2 cellular contexts compared by ENCODE assay signal in genomic region chr6:157530126-157530525, GRCh38.
TF ChIP-seq lines count a peak whose summit lies in the region.

No MANE protein-coding gene starts in this region.

TF ChIP-seq in HEK293, 187 proteins besides CTCF, POLR2A, EP300 and RAD21 (continues in another document):
- no peak for TF ChIP-seq ZNF580 (tag by site-specific recombination; IDR thresholded peaks at IDR 0.05)
- TF ChIP-seq ZNF521 (tag by site-specific recombination; IDR thresholded peaks at IDR 0.05) = no peak
- TF ChIP-seq ZNF114 (tag by site-specific recombination; IDR thresholded peaks at IDR 0.05) = no peak
- TF ChIP-seq KLF16 (tag by site-specific recombination; IDR thresholded peaks at IDR 0.05) = no peak
- TF ChIP-seq PRDM10 (tag by site-specific recombination; IDR thresholded peaks at IDR 0.05) = peak; percentile 82
- TF ChIP-seq YY1 (tag by site-specific recombination; IDR thresholded peaks at IDR 0.05) = no peak; the same call in 1 of the 2 replicates
- peak; percentile 35; the same call in 1 of the 2 replicates for TF ChIP-seq ZNF335 (tag by site-specific recombination; conservative IDR thresholded peaks at IDR 0.05)
- no peak for TF ChIP-seq ZNF221 (tag by site-specific recombination; IDR thresholded peaks at IDR 0.05; ENCODE audit: borderline replicate concordance)
- no peak for TF ChIP-seq ZNF510 (tag by site-specific recombination; IDR thresholded peaks at IDR 0.05; ENCODE audit: insufficient replicate concordance)
- no peak for TF ChIP-seq ZNF311 (tag by site-specific recombination; IDR thresholded peaks at IDR 0.05; ENCODE audit: borderline replicate concordance)
- TF ChIP-seq ZNF561 (tag by site-specific recombination; IDR thresholded peaks at IDR 0.05; ENCODE audit: borderline replicate concordance) = peak; percentile 43; the same call in 1 of the 2 replicates
- no peak for TF ChIP-seq MEIS1 (CRISPR knock-in tag; IDR thresholded peaks at IDR 0.05; ENCODE audit: borderline replicate concordance)
- TF ChIP-seq ZNF2 (tag by site-specific recombination; IDR thresholded peaks at IDR 0.05) = no peak; the same call in 1 of the 2 replicates
- TF ChIP-seq ZNF624 (tag by site-specific recombination; IDR thresholded peaks at IDR 0.05) = no peak
- no peak for TF ChIP-seq GLI2 (tag by site-specific recombination; IDR thresholded peaks at IDR 0.05; ENCODE audit: borderline replicate concordance, low read depth)
- no peak for TF ChIP-seq ZNF140 (tag by site-specific recombination; IDR thresholded peaks at IDR 0.05)
- TF ChIP-seq ZNF366 (tag by site-specific recombination; conservative IDR thresholded peaks at IDR 0.05) = peak; percentile 78
- TF ChIP-seq ZBTB20 (tag by site-specific recombination; IDR thresholded peaks at IDR 0.05) = no peak
- no peak for TF ChIP-seq HOXC10 (CRISPR knock-in tag; IDR thresholded peaks at IDR 0.05)
- no peak for TF ChIP-seq ZNF121 (tag by site-specific recombination; IDR thresholded peaks at IDR 0.05)
- TF ChIP-seq ZNF596 (tag by site-specific recombination; IDR thresholded peaks at IDR 0.05) = no peak
- TF ChIP-seq ZSCAN5A (tag by site-specific recombination; IDR thresholded peaks at IDR 0.05) = no peak
- peak; percentile 87 for TF ChIP-seq WT1 (tag by site-specific recombination; IDR thresholded peaks at IDR 0.05)
- TF ChIP-seq ZNF280D (tag by site-specific recombination; IDR thresholded peaks at IDR 0.05) = no peak

TF ChIP-seq in K562, 482 proteins besides CTCF, POLR2A, EP300 and RAD21:
- TF ChIP-seq HOMEZ (CRISPR knock-in tag; IDR thresholded peaks at IDR 0.05) (no peak), ZBTB9 (CRISPR knock-in tag; IDR thresholded peaks at IDR 0.05) (no peak), ZNF41 (CRISPR knock-in tag; conservative IDR thresholded peaks at IDR 0.05) (no peak), ARHGAP35 (IDR thresholded peaks at IDR 0.05; ENCODE audit: partially characterized antibody) (no peak), ZNF282 (CRISPR knock-in tag; IDR thresholded peaks at IDR 0.05) (no peak), NUFIP1 (IDR thresholded peaks at IDR 0.05; ENCODE audit: partially characterized antibody) (no peak), IFI16 (CRISPR knock-in tag; IDR thresholded peaks at IDR 0.05) (no peak), CTCFL (IDR thresholded peaks at IDR 0.05; ENCODE audit: borderline replicate concordance, insufficient read depth, low read depth, low read length, poor library complexity, severe bottlenecking) (no peak), XRCC4 (IDR thresholded peaks at IDR 0.05; ENCODE audit: extremely low read depth, insufficient read depth, insufficient read length) (no peak), FOXK2 (conservative IDR thresholded peaks at IDR 0.05 in 1 of 2, IDR thresholded peaks at IDR 0.05 in 1 of 2; ENCODE audit: low read depth in 2 of 2) (no peak), CGGBP1 (CRISPR knock-in tag; IDR thresholded peaks at IDR 0.05) (no peak), CBX2 (IDR thresholded peaks at IDR 0.05; ENCODE audit: insufficient read depth, low read length, poor library complexity, severe bottlenecking) (no peak), ZNF584 (CRISPR knock-in tag; IDR thresholded peaks at IDR 0.05; ENCODE audit: low read depth) (no peak), TRIM28 (IDR thresholded peaks at IDR 0.05) (no peak), ZNF384 (IDR thresholded peaks at IDR 0.05; ENCODE audit: low read depth, low read length) (no peak), MYC (IDR thresholded peaks at IDR 0.05; ENCODE audit: low read depth, low read length) (no peak), MYC (CRISPR knock-in tag; IDR thresholded peaks at IDR 0.05; ENCODE audit: borderline replicate concordance, low read depth) (no peak), AFF1 (IDR thresholded peaks at IDR 0.05; ENCODE audit: low read depth in 1 of 2, partially characterized antibody in 2 of 2) (no peak), NR2C1 (IDR thresholded peaks at IDR 0.05) (no peak), NR2C1 (tag; IDR thresholded peaks at IDR 0.05) (no peak)
